Comparison of ENCODE assay signal across 22 cellular contexts in the genomic region with DNA sequence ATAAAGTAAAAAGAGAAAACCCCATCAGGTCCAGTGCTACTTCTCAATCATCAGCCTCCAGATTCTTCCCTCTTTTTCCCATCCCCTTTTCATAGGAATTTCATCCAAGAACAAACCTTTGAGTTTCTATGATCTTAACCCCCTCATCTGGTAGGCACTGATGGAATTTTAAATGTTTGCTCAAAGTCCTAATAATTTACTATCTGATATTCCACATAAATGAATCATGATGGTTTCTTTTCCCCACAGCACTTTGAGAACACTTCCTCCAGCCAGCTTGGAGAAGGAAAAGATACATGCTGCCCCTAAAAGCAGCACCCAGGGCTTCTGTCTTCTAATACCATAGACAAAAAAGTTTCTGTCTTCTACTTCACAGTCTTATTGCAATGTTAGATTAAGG. TPM values are rescaled to one million over a fixed set of nuclear protein-coding genes. Genes with fewer than 3 reads are reported as not detected.
DNase-seq lines count a peak whose midpoint lies in the region; ATAC-seq and TF ChIP-seq lines count a peak whose summit lies in the region.
"Had no signal": no experiment of that assay in that cellular context is flagged by ENCODE, and none has a peak within 500 bp of the region (broad histone marks: within the 10 kb centered on the region; RNA-seq: fewer than 3 reads in every experiment).

No MANE protein-coding gene starts in this region.

- no peaks in the 10 kb centered on the region for H3K9me2 ChIP-seq in Loucy (replicated peaks; ENCODE audit: low read depth, low read length)

- H3F3A ChIP-seq in Loucy (ENCODE audit: low read depth) = no peaks in the 10 kb centered on the region

- H3K9me3 ChIP-seq in Loucy (ENCODE audit: insufficient read depth, low read depth, low read length) (peaks cover 21% of the 10 kb centered on the region), thyroid gland (no peaks in the 10 kb centered on the region)

- peaks cover 6% of the 10 kb centered on the region for H3K4me1 Mint-ChIP-seq in activated CD8-positive, alpha-beta T cell treated with anti-CD3 and anti-CD28 coated beads, Interleukin-2, amount 10 ng/mL, durations not matched to agents 7 days and 5 days (ENCODE audit: low read depth)
- H3K4me1 Mint-ChIP-seq: IgD-negative memory B cell had no signal

- H3K4me2 ChIP-seq in Loucy (ENCODE audit: low read depth, low read length, poor library complexity, severe bottlenecking) = no peak overlapping the region

- H3K4me3 Mint-ChIP-seq in activated CD8-positive, alpha-beta T cell treated with anti-CD3 and anti-CD28 coated beads, Interleukin-2, amount 10 ng/mL, durations not matched to agents 7 days and 5 days = no peak overlapping the region
- H3K4me3 Mint-ChIP-seq: dendritic cell treated with granulocyte-macrophage colony-stimulating factor and Interleukin-4, amounts not matched to agents 40 ng/mL and 50 ng/mL, for 4 days; IgD-negative memory B cell; natural killer cell; T-helper 2 cell treated with Interferon-gamma antibody and Interleukin-4, amounts not matched to agents 5 μg/mL and 100 μg/mL, for 36 hours had no signal

- TF ChIP-seq CTCF in Loucy (conservative IDR thresholded peaks at IDR 0.05; ENCODE audit: low read length) = no peak
- TF ChIP-seq CTCF in thyroid gland (IDR thresholded peaks at IDR 0.05) = no peak

- intact Hi-C loops in thyroid gland (cut with DNase I) = loop anchor here (5.0 to 10.0 kb wide), 2 partner anchors 88 to 315 kb away; no protein-coding TSS in a partner anchor

- POLR2A ChIA-PET in activated CD8-positive, alpha-beta T cell treated with anti-CD3 and anti-CD28 coated beads, Interleukin-2, amount 10 ng/mL, durations not matched to agents 7 days and 5 days (lab: Charles Lee) = no interaction called here

- H3K36me3 ChIP-seq in Loucy (ENCODE audit: insufficient read depth, low read length) (no peaks in the 10 kb centered on the region), thyroid gland (no peaks in the 10 kb centered on the region)
- H3K36me3 ChIP-seq: WERI-Rb-1 had no signal

- H3K27me3 Mint-ChIP-seq in activated CD8-positive, alpha-beta T cell treated with anti-CD3 and anti-CD28 coated beads, Interleukin-2, amount 10 ng/mL, durations not matched to agents 7 days and 5 days (ENCODE audit: low read depth) = peaks cover 5% of the 10 kb centered on the region
- H3K27me3 Mint-ChIP-seq: dendritic cell treated with granulocyte-macrophage colony-stimulating factor and Interleukin-4, amounts not matched to agents 40 ng/mL and 50 ng/mL, for 4 days had no signal

- CTCF ChIA-PET in activated CD8-positive, alpha-beta T cell treated with anti-CD3 and anti-CD28 coated beads, Interleukin-2, amount 10 ng/mL, durations not matched to agents 7 days and 5 days (lab: Charles Lee) = interaction anchor here (1.0 kb wide), 1 partner anchor 89 kb away, joined by 4 read pairs; no protein-coding TSS in a partner anchor

- H3K4me1 ChIP-seq in Loucy (ENCODE audit: insufficient read depth, low read length, poor library complexity, severe bottlenecking) (peaks cover 7% of the 10 kb centered on the region), thyroid gland (peaks cover 6 to 19% of the 10 kb centered on the region in 2 donors)

- H3K9ac ChIP-seq in Loucy (ENCODE audit: low read depth, low read length, poor library complexity, severe bottlenecking) = no peak overlapping the region

- TF ChIP-seq POLR2A in thyroid gland (IDR thresholded peaks at IDR 0.05) = no peak

- peak overlapping the region; percentile 65 for H2AFZ ChIP-seq in Loucy (ENCODE audit: low read length)

- no peaks in the 10 kb centered on the region for H4K20me1 ChIP-seq in Loucy (ENCODE audit: insufficient read depth, low read length, poor library complexity, severe bottlenecking)

- peaks cover 10% of the 10 kb centered on the region for H3K9me3 Mint-ChIP-seq in activated CD8-positive, alpha-beta T cell treated with anti-CD3 and anti-CD28 coated beads, Interleukin-2, amount 10 ng/mL, durations not matched to agents 7 days and 5 days (ENCODE audit: insufficient read depth)

- no peaks in the 10 kb centered on the region for H3K79me2 ChIP-seq in Loucy (ENCODE audit: insufficient read depth, low read length)

- peak overlapping the region in 2 of 3 donors; percentile 11 to 50 for H3K27ac ChIP-seq in thyroid gland
- no peak overlapping the region for H3K27ac ChIP-seq in substantia nigra (ENCODE audit: low read depth, low read length, poor library complexity, severe bottlenecking)
- H3K27ac ChIP-seq: WERI-Rb-1 had no signal

- H3K4me3 ChIP-seq in Loucy (ENCODE audit: low read length, poor library complexity, severe bottlenecking) (no peak overlapping the region), thyroid gland (replicated peaks in 1 of 3) (no peak overlapping the region)

- no peak for ATAC-seq in HG03159 (IDR thresholded peaks at IDR 0.05; ENCODE audit: unreplicated experiment)
- ATAC-seq in activated CD8-positive, alpha-beta T cell treated with anti-CD3 and anti-CD28 coated beads, Interleukin-2, amount 10 ng/mL, durations not matched to agents 7 days and 5 days = no peak
- ATAC-seq: natural killer cell, Right ventricle myocardium inferior had no signal

- no peak overlapping the region for H3K27ac Mint-ChIP-seq in activated CD8-positive, alpha-beta T cell treated with anti-CD3 and anti-CD28 coated beads, Interleukin-2, amount 10 ng/mL, durations not matched to agents 7 days and 5 days
- H3K27ac Mint-ChIP-seq: dendritic cell treated with granulocyte-macrophage colony-stimulating factor and Interleukin-4, amounts not matched to agents 40 ng/mL and 50 ng/mL, for 4 days; IgD-negative memory B cell; natural killer cell; T-helper 2 cell treated with Interferon-gamma antibody and Interleukin-4, amounts not matched to agents 5 μg/mL and 100 μg/mL, for 36 hours had no signal

- peaks cover 2% of the 10 kb centered on the region for H3K36me3 Mint-ChIP-seq in activated CD8-positive, alpha-beta T cell treated with anti-CD3 and anti-CD28 coated beads, Interleukin-2, amount 10 ng/mL, durations not matched to agents 7 days and 5 days (ENCODE audit: low read depth)
- H3K36me3 Mint-ChIP-seq: IgD-negative memory B cell had no signal

- DNase-seq in ELR (ENCODE audit: low read depth) (peak; percentile 13), kidney glomerular epithelial cell (lab: John Stamatoyannopoulos, UW) (peak; percentile 55), thyroid gland (no peak), substantia nigra (lab: John Stamatoyannopoulos, UW) (no peak)
- no peak for DNase-seq in activated CD8-positive, alpha-beta T cell treated with anti-CD3 and anti-CD28 coated beads, Interleukin-2, amount 10 ng/mL, durations not matched to agents 7 days and 5 days
- DNase-seq: activated CD4-positive, alpha-beta T cell treated with anti-CD3 and anti-CD28 coated beads for 48 hours; activated gamma-delta T cell treated with Interleukin-2 at 50 U/mL for 16 hours; activated T-cell treated with anti-CD3 and anti-CD28 coated beads, Interleukin-2, amount 50 U/mL, for 1 hour; central memory CD4-positive, alpha-beta T cell; natural killer cell; NCI-H1105 treated with DMSO at 0.1 percent for 48 hours; NCI-H774; retina; stimulated activated CD4-positive, alpha-beta T cell treated with anti-CD3 and anti-CD28 coated beads, Interleukin-2, amount 100 ng/mL, for 48 hours; trophoblast cell; WERI-Rb-1 had no signal

- H3K27me3 ChIP-seq in Loucy (ENCODE audit: insufficient read depth, low read length, poor library complexity, severe bottlenecking) (no peaks in the 10 kb centered on the region), thyroid gland (no peaks in the 10 kb centered on the region)

RNA-seq across cellular contexts. Expression of a gene that starts 19.4 kb away (rescaled TPM):
- total RNA-seq in thyroid gland = 10 to 100 TPM; 24.1 to 32.8 (median 27.9) TPM
- 10 to 100 TPM; 13.4 to 15.8 TPM for total RNA-seq in activated CD8-positive, alpha-beta T cell treated with anti-CD3 and anti-CD28 coated beads, Interleukin-2, amount 10 ng/mL, durations not matched to agents 7 days and 5 days

Comparison
In these comparisons a context has a peak if more than half of its experiments do, and no peak if none do; other contexts are left out.
1. DNase-seq: peak in ELR (single experiment) and kidney glomerular epithelial cell (single experiment); none in thyroid gland (0 of 2), activated CD8-positive, alpha-beta T cell treated with anti-CD3 and anti-CD28 coated beads, Interleukin-2, amount 10 ng/mL, durations not matched to agents 7 days and 5 days (single experiment) and substantia nigra (0 of 49).